ENCODE assay signal across 19 cellular contexts in the genomic region with DNA sequence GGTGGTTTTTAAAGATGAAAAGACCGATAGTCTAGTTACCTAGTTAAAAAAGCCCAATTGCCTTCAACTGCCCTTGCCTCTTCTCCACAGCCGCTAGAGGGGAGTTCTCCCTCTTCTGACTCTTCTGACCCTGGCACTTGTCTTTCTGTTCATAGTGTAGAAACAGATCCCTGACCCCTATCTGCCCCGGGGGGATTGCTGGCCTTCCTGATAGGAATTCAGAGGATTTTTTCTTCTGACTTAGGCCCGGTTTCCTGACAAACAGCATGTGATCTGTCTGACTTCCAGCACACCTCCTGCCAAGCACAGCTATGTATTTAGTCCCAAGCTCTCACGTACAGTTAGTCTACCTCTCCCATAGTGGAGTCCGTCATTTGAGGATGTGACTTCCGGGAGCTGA. TPM values are rescaled to one million over a fixed set of nuclear protein-coding genes. Genes with fewer than 3 reads are reported as not detected.
DNase-seq lines count a peak whose midpoint lies in the region; ATAC-seq and TF ChIP-seq lines count a peak whose summit lies in the region.
"Had no signal": no experiment of that assay in that cellular context is flagged by ENCODE, and none has a peak within 500 bp of the region (broad histone marks: within the 10 kb centered on the region; RNA-seq: fewer than 3 reads in every experiment).

No MANE protein-coding gene starts in this region.

- H2BK15ac ChIP-seq in mesendoderm (replicated peaks; ENCODE audit: low read depth), result no peak overlapping the region

- no peak overlapping the region for H2BK120ac ChIP-seq in mesendoderm (ENCODE audit: low read depth, low read length)

- peaks cover 41% of the 10 kb centered on the region for H3K4me1 Mint-ChIP-seq in chondrocyte (ENCODE audit: low read depth)
- H3K4me1 Mint-ChIP-seq in stimulated activated naive B cell treated with anti-CD40 and anti-IgM and Interleukin-4, amounts not matched to agents 10 μg/mL and 1 μg/mL and 100 μg/mL, for 72 hours, result peaks cover 46 to 70% of the 10 kb centered on the region in 2 donors

- CTCF ChIA-PET in HEK293T (lab: Yijun Ruan, JAX), result no interaction called here

- no CpG with 5 or more reads among the region's 7 CpGs for WGBS in mesendoderm (ENCODE audit: extremely low coverage, insufficient coverage, low lambda C conversion rate)

- no peak overlapping the region for H3K4me3 Mint-ChIP-seq in chondrocyte (ENCODE audit: unreplicated experiment)
- H3K4me3 Mint-ChIP-seq in stimulated activated naive B cell treated with anti-CD40 and anti-IgM and Interleukin-4, amounts not matched to agents 10 μg/mL and 1 μg/mL and 100 μg/mL, for 72 hours, result no peak overlapping the region
- H3K4me3 Mint-ChIP-seq: activated T-cell treated with anti-CD3 and anti-CD28 coated beads, Interleukin-2, amount 50 U/mL, for 4 hours; CD14-positive monocyte; memory B cell had no signal

- H3K56ac ChIP-seq in mesendoderm (ENCODE audit: low read length), result no peak overlapping the region

- H3K36me3 Mint-ChIP-seq in chondrocyte (ENCODE audit: low read depth), result peaks cover 7% of the 10 kb centered on the region
- peaks cover 16 to 32% of the 10 kb centered on the region in 2 donors for H3K36me3 Mint-ChIP-seq in stimulated activated naive B cell treated with anti-CD40 and anti-IgM and Interleukin-4, amounts not matched to agents 10 μg/mL and 1 μg/mL and 100 μg/mL, for 72 hours

- no peaks in the 10 kb centered on the region for H3K79me2 ChIP-seq in mesendoderm (ENCODE audit: control insufficient read depth, insufficient read depth, low read length)

- H3K27ac Mint-ChIP-seq in chondrocyte (ENCODE audit: unreplicated experiment), result peak overlapping the region; percentile 84
- peak overlapping the region; percentile 56 for H3K27ac Mint-ChIP-seq in stimulated activated naive B cell treated with anti-CD40 and anti-IgM and Interleukin-4, amounts not matched to agents 10 μg/mL and 1 μg/mL and 100 μg/mL, for 72 hours
- H3K27ac Mint-ChIP-seq: CD14-positive monocyte, memory B cell had no signal

- intact Hi-C loops in ascending aorta (cut with DNase I), result loop anchor here (5.0 kb wide), 1 partner anchor 204 kb away; no protein-coding TSS in a partner anchor

- H4K8ac ChIP-seq in mesendoderm (ENCODE audit: low read depth, low read length), result peak overlapping the region; percentile 41

- ATAC-seq in stimulated activated naive B cell treated with anti-CD40 and anti-IgM and Interleukin-4, amounts not matched to agents 10 μg/mL and 1 μg/mL and 100 μg/mL, for 72 hours (replicated peaks), result no peak
- ATAC-seq: activated T-cell treated with anti-CD3 and anti-CD28 coated beads, Interleukin-2, amount 50 U/mL, for 4 hours; Panc1; upper lobe of right lung had no signal

- no peak overlapping the region for H4K5ac ChIP-seq in mesendoderm (ENCODE audit: low read length)

- H3K36me3 ChIP-seq in mesendoderm (ENCODE audit: control insufficient read depth, insufficient read depth, low read length) (no peaks in the 10 kb centered on the region), ascending aorta (peaks cover 0 to under 1% of the 10 kb centered on the region in 2 donors)
- H3K36me3 ChIP-seq: upper lobe of right lung had no signal

- DNase-seq in DMS 273 (lab: John Stamatoyannopoulos, UW; ENCODE audit: unreplicated experiment) (peak; percentile 16), DMS 273 treated with DMSO at 0.1 percent for 48 hours (lab: John Stamatoyannopoulos, UW) (no peak), chondrocyte (ENCODE audit: low spot score) (no peak), mesendoderm (peak; percentile 55), ascending aorta (ENCODE audit: low spot score in 2 of 2) (no peak), HEK293T (ENCODE audit: extremely low spot score) (no peak)
- no peak for DNase-seq in stimulated activated naive B cell treated with anti-CD40 and anti-IgM and Interleukin-4, amounts not matched to agents 10 μg/mL and 1 μg/mL and 100 μg/mL, for 72 hours
- no peak for DNase-seq in stimulated activated CD4-positive, alpha-beta T cell treated with anti-CD3 and anti-CD28 coated beads, Interleukin-4, amount 100 ng/mL, for 1 hour
- DNase-seq: activated T-cell treated with anti-CD3 and anti-CD28 coated beads, Interleukin-2, amount 50 U/mL, for 4 hours; DMS79; NCI-H748 treated with DMSO at 0.1 percent for 48 hours; occipital lobe; upper lobe of right lung had no signal

- H3K23ac ChIP-seq in mesendoderm (ENCODE audit: low read length), result no peak overlapping the region

- no peak overlapping the region for H3K18ac ChIP-seq in mesendoderm (ENCODE audit: low read length)

- H3K27me3 ChIP-seq in mesendoderm (ENCODE audit: insufficient read depth, low read length, poor library complexity) (no peaks in the 10 kb centered on the region), ascending aorta (no peaks in the 10 kb centered on the region)
- H3K27me3 ChIP-seq: upper lobe of right lung had no signal

- H3K4me3 ChIP-seq in mesendoderm (ENCODE audit: low read length) (no peak overlapping the region), ascending aorta (no peak overlapping the region)
- H3K4me3 ChIP-seq: upper lobe of right lung had no signal

- no peak overlapping the region for H3K27ac ChIP-seq in mesendoderm (ENCODE audit: low read depth, low read length)
- no peak overlapping the region for H3K27ac ChIP-seq in ascending aorta
- H3K27ac ChIP-seq: 22Rv1, epithelial cell of prostate, upper lobe of right lung had no signal

- no peaks in the 10 kb centered on the region for H3K79me1 ChIP-seq in mesendoderm (ENCODE audit: low read length)

- H3K4me1 ChIP-seq in mesendoderm (ENCODE audit: control insufficient read depth, low read depth, low read length) (no peaks in the 10 kb centered on the region), ascending aorta (peaks cover 0 to 5% of the 10 kb centered on the region in 2 donors)

- no peak overlapping the region for H2AK5ac ChIP-seq in mesendoderm (ENCODE audit: low read length)

- no peak overlapping the region for H3K9ac ChIP-seq in mesendoderm (ENCODE audit: low read length)

- H3K9me3 ChIP-seq in ascending aorta, result peaks cover 0 to 4% of the 10 kb centered on the region in 2 donors
- H3K9me3 ChIP-seq: upper lobe of right lung had no signal

- no peak overlapping the region for H2BK5ac ChIP-seq in mesendoderm (ENCODE audit: low read length)

- POLR2A ChIA-PET in HEK293T (lab: Yijun Ruan, JAX), result interaction anchor here (1.7 kb wide), 1 partner anchor 18 kb away, joined by 7 read pairs; the partner anchor contains the start of gene ATP6V1G1

- no peaks in the 10 kb centered on the region for H3K27me3 Mint-ChIP-seq in chondrocyte (ENCODE audit: low read depth)
- no peaks in the 10 kb centered on the region for H3K27me3 Mint-ChIP-seq in stimulated activated naive B cell treated with anti-CD40 and anti-IgM and Interleukin-4, amounts not matched to agents 10 μg/mL and 1 μg/mL and 100 μg/mL, for 72 hours
- H3K27me3 Mint-ChIP-seq: memory B cell had no signal

- H3K4ac ChIP-seq in mesendoderm (ENCODE audit: low read depth, low read length), result no peak overlapping the region

- TF ChIP-seq CTCF in chondrocyte (IDR thresholded peaks at IDR 0.05) (peak; percentile 14), ascending aorta (IDR thresholded peaks at IDR 0.05) (no peak)

- H3K4me2 ChIP-seq in mesendoderm (ENCODE audit: low read length), result no peak overlapping the region

- H3K9me3 Mint-ChIP-seq in chondrocyte (ENCODE audit: low read depth), result peaks cover 8% of the 10 kb centered on the region
- H3K9me3 Mint-ChIP-seq in stimulated activated naive B cell treated with anti-CD40 and anti-IgM and Interleukin-4, amounts not matched to agents 10 μg/mL and 1 μg/mL and 100 μg/mL, for 72 hours, result peaks cover 6 to 8% of the 10 kb centered on the region in 2 donors

TF ChIP-seq in HEK293T, 16 proteins besides CTCF, POLR2A, EP300 and RAD21:
- no peak for TF ChIP-seq ARNT (IDR thresholded peaks at IDR 0.05)
- TF ChIP-seq LEF1 (IDR thresholded peaks at IDR 0.05; ENCODE audit: borderline replicate concordance), result no peak
- no peak for TF ChIP-seq FOXM1 (IDR thresholded peaks at IDR 0.05; ENCODE audit: borderline replicate concordance)
- TF ChIP-seq TARDBP (IDR thresholded peaks at IDR 0.05), result no peak
- TF ChIP-seq FOXA1 (IDR thresholded peaks at IDR 0.05), result no peak
- no peak for TF ChIP-seq SP1 (IDR thresholded peaks at IDR 0.05)
- TF ChIP-seq ELF4 (IDR thresholded peaks at IDR 0.05), result no peak
- no peak for TF ChIP-seq L3MBTL2 (conservative IDR thresholded peaks at IDR 0.05)
- no peak for TF ChIP-seq HDGF (IDR thresholded peaks at IDR 0.05; ENCODE audit: borderline replicate concordance)
- no peak for TF ChIP-seq NFRKB (IDR thresholded peaks at IDR 0.05)
- no peak for TF ChIP-seq SUZ12 (IDR thresholded peaks at IDR 0.05)
- TF ChIP-seq CTBP1 (IDR thresholded peaks at IDR 0.05; ENCODE audit: borderline replicate concordance), result no peak
TF ChIP-seq in HEK293T: peak in this region for 0.

RNA-seq across cellular contexts. Expression of gene TMEM268, which starts 5.0 kb away (rescaled TPM):
- total RNA-seq in chondrocyte (10.7 to 21.5 TPM (median 19.0 TPM) in 3 replicates), ascending aorta (1.5 TPM)
- 8.0 TPM for polyA plus RNA-seq in mesendoderm (2013, experiment 1 of 2)
- 8.4 TPM for polyA plus RNA-seq in mesendoderm (2013, experiment 2 of 2)

RNA-seq across cellular contexts. Expression of gene ATP6V1G1, which starts 18.5 kb away (rescaled TPM):
- total RNA-seq in chondrocyte (134 to 143 TPM (median 135 TPM) in 3 replicates), ascending aorta (135 TPM)
- 274 TPM for polyA plus RNA-seq in mesendoderm (2013, experiment 1 of 2)
- polyA plus RNA-seq in mesendoderm (2013, experiment 2 of 2), result 301 TPM

RNA-seq across cellular contexts. Expression of gene TEX53, which starts 51.5 kb away (rescaled TPM):
- total RNA-seq in chondrocyte (not detected in 3 replicates), ascending aorta (not detected)
- not detected for polyA plus RNA-seq in mesendoderm (2013, experiment 1 of 2)
- not detected for polyA plus RNA-seq in mesendoderm (2013, experiment 2 of 2)
- total RNA-seq: activated T-cell treated with anti-CD3 and anti-CD28 coated beads, Interleukin-2, amount 50 U/mL, for 4 hours; cerebellum; occipital lobe; upper lobe of right lung had no signal
- polyA plus RNA-seq: CD14-positive monocyte had no signal

Comparison
In these comparisons a context has a peak if more than half of its experiments do, and no peak if none do; other contexts are left out.
1. DNase-seq: peak in DMS 273 (single experiment) and mesendoderm (single experiment); none in DMS 273 treated with DMSO at 0.1 percent for 48 hours (single experiment), chondrocyte (single experiment), stimulated activated naive B cell treated with anti-CD40 and anti-IgM and Interleukin-4, amounts not matched to agents 10 μg/mL and 1 μg/mL and 100 μg/mL, for 72 hours (single experiment), ascending aorta (0 of 2), HEK293T (single experiment) and stimulated activated CD4-positive, alpha-beta T cell treated with anti-CD3 and anti-CD28 coated beads, Interleukin-4, amount 100 ng/mL, for 1 hour (single experiment).